In the genomic region with DNA sequence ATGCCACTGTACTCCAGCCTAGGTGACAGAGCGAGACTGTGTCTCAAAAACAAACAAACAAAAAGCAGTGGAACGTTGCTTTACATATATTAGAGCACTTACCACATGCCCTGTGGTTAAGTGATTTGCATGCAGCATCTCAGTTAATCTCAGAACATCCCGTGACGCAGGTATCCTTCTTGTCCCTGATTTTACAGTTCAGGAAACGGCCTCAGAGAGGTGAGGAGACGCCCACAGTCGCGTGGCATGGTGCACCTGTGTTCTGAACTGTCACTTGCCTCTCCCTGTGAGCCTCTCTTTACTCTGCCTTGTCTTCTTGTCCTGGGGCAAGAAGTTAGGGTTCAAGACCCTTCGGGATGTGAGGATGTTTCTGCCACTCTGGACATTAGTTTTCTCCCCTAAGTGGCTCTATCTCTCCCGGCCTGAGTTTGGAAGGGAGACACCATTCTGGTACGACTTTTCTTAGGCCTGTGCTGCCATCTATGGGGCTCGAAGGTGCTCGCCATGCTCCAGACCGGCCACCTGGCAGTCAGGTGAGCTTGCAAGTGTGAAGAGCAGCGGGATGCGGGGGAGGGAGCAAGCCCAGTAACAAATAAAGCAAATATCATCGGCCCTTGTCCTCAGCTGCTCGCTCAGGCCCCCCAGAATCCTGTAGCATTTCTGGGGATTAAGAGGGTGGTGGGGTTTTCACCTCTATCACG, we compare ENCODE assay signal across 1 cellular context.
TF ChIP-seq lines count a peak whose summit lies in the region.

No MANE protein-coding gene starts in this region.

TF ChIP-seq in SK-N-SH treated with all-trans-retinoic acid at 6 μM for 48 hours, 23 proteins besides CTCF, POLR2A, EP300 and RAD21 (continued from another document):
- TF ChIP-seq, protein P1, sequence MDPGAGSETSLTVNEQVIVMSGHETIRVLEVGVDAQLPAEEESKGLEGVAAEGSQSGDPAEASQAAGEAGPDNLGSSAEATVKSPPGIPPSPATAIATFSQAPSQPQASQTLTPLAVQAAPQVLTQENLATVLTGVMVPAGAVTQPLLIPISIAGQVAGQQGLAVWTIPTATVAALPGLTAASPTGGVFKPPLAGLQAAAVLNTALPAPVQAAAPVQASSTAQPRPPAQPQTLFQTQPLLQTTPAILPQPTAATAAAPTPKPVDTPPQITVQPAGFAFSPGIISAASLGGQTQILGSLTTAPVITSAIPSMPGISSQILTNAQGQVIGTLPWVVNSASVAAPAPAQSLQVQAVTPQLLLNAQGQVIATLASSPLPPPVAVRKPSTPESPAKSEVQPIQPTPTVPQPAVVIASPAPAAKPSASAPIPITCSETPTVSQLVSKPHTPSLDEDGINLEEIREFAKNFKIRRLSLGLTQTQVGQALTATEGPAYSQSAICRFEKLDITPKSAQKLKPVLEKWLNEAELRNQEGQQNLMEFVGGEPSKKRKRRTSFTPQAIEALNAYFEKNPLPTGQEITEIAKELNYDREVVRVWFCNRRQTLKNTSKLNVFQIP (CRISPR knock-in tag; IDR thresholded peaks at IDR 0.05; ENCODE audit: borderline replicate concordance, low read depth) = no peak
- TF ChIP-seq ISL1 (CRISPR knock-in tag; IDR thresholded peaks at IDR 0.05) (no peak), SNAI2 (CRISPR knock-in tag; IDR thresholded peaks at IDR 0.05) (no peak), CSDC2 (CRISPR knock-in tag; IDR thresholded peaks at IDR 0.05) (no peak), ZNF70 (CRISPR knock-in tag; IDR thresholded peaks at IDR 0.05) (no peak), OSR1 (CRISPR knock-in tag; IDR thresholded peaks at IDR 0.05) (no peak), ZNF8 (CRISPR knock-in tag; IDR thresholded peaks at IDR 0.05) (no peak)
- TF ChIP-seq, protein P2, sequence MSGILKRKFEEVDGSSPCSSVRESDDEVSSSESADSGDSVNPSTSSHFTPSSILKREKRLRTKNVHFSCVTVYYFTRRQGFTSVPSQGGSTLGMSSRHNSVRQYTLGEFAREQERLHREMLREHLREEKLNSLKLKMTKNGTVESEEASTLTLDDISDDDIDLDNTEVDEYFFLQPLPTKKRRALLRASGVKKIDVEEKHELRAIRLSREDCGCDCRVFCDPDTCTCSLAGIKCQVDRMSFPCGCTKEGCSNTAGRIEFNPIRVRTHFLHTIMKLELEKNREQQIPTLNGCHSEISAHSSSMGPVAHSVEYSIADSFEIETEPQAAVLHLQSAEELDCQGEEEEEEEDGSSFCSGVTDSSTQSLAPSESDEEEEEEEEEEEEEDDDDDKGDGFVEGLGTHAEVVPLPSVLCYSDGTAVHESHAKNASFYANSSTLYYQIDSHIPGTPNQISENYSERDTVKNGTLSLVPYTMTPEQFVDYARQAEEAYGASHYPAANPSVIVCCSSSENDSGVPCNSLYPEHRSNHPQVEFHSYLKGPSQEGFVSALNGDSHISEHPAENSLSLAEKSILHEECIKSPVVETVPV (CRISPR knock-in tag; IDR thresholded peaks at IDR 0.05) = no peak
